ENCODE assay signal across 14 cellular contexts in the genomic region with DNA sequence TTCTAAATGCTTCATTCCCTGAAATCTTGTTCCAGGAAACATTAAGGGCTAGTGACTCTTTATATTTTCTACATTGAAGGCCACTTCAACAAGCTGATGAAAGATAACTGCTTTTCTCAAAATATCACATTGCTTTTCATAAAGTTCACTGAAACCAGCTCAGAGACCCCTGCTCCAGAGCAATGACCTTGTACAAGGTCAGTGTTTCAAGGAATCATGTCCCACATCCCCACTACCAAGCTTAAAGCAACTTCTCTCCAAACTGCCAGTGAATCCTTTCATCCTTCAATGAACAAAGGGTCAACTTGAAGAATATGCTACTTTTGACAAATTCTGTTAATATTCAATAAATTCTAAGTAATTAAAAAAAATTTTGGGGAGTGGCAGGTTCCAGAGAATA. TPM values are rescaled to one million over a fixed set of nuclear protein-coding genes. Genes with fewer than 3 reads are reported as not detected.
DNase-seq lines count a peak whose midpoint lies in the region; ATAC-seq and TF ChIP-seq lines count a peak whose summit lies in the region.
"Had no signal": no experiment of that assay in that cellular context is flagged by ENCODE, and none has a peak within 500 bp of the region (broad histone marks: within the 10 kb centered on the region; RNA-seq: fewer than 3 reads in every experiment).

No MANE protein-coding gene starts in this region.

- peaks cover 49% of the 10 kb centered on the region for H3K4me1 Mint-ChIP-seq in activated naive CD4-positive, alpha-beta T cell treated with anti-CD3 and anti-CD28 coated beads for 36 hours (ENCODE audit: low read depth)
- peaks cover 58% of the 10 kb centered on the region for H3K4me1 Mint-ChIP-seq in activated CD8-positive, alpha-beta T cell treated with anti-CD3 and anti-CD28 coated beads, Interleukin-2, amount 10 ng/mL, durations not matched to agents 7 days and 5 days (ENCODE audit: low read depth)
- H3K4me1 Mint-ChIP-seq: stimulated activated memory B cell treated with anti-CD40 and anti-IgM and Interleukin-4, amounts not matched to agents 10 μg/mL and 1 μg/mL and 100 μg/mL, for 72 hours had no signal

- CTCF ChIA-PET in activated naive CD4-positive, alpha-beta T cell treated with anti-CD3 and anti-CD28 coated beads for 36 hours (lab: Charles Lee) = interaction anchor here (0.9 to 4.5 kb wide), 8 partner anchors 9 to 350 kb away, joined by 3 to 38 read pairs (median 4); partner anchors contain the start of genes DNAJC18 and MZB1
- CTCF ChIA-PET in activated CD8-positive, alpha-beta T cell treated with anti-CD3 and anti-CD28 coated beads, Interleukin-2, amount 10 ng/mL, durations not matched to agents 7 days and 5 days (lab: Charles Lee) = interaction anchor here (1.1 to 18.4 kb wide), 4 partner anchors 12 to 159 kb away, joined by 3 to 538 read pairs (median 6); partner anchors contain the start of genes PROB1 and SPATA24

- H3K4me1 ChIP-seq in right cardiac atrium (ENCODE audit: control insufficient read depth, insufficient read depth, low read length) (peaks cover 12% of the 10 kb centered on the region), suprapubic skin (peaks cover 34% of the 10 kb centered on the region), stomach (peaks cover 5 to 47% (median 26%) of the 10 kb centered on the region in 4 donors)

- no peaks in the 10 kb centered on the region for H3K27me3 Mint-ChIP-seq in activated naive CD4-positive, alpha-beta T cell treated with anti-CD3 and anti-CD28 coated beads for 36 hours (ENCODE audit: low read depth)
- no peaks in the 10 kb centered on the region for H3K27me3 Mint-ChIP-seq in activated CD8-positive, alpha-beta T cell treated with anti-CD3 and anti-CD28 coated beads, Interleukin-2, amount 10 ng/mL, durations not matched to agents 7 days and 5 days (ENCODE audit: low read depth)
- H3K27me3 Mint-ChIP-seq: stimulated activated memory B cell treated with anti-CD40 and anti-IgM and Interleukin-4, amounts not matched to agents 10 μg/mL and 1 μg/mL and 100 μg/mL, for 72 hours had no signal

- POLR2A ChIA-PET in activated CD8-positive, alpha-beta T cell treated with anti-CD3 and anti-CD28 coated beads, Interleukin-2, amount 10 ng/mL, durations not matched to agents 7 days and 5 days (lab: Charles Lee) = interaction anchor here (0.8 to 1.8 kb wide), 6 partner anchors 10 to 148 kb away, joined by 3 to 9 read pairs (median 3); partner anchors contain the start of gene MATR3

- H3K36me3 ChIP-seq in suprapubic skin (peaks cover 10% of the 10 kb centered on the region), stomach (peaks cover 5 to 50% (median 41%) of the 10 kb centered on the region in 4 donors)

- H3K9me3 Mint-ChIP-seq in activated naive CD4-positive, alpha-beta T cell treated with anti-CD3 and anti-CD28 coated beads for 36 hours = no peaks in the 10 kb centered on the region
- no peaks in the 10 kb centered on the region for H3K9me3 Mint-ChIP-seq in activated CD8-positive, alpha-beta T cell treated with anti-CD3 and anti-CD28 coated beads, Interleukin-2, amount 10 ng/mL, durations not matched to agents 7 days and 5 days (ENCODE audit: insufficient read depth)
- H3K9me3 Mint-ChIP-seq: stimulated activated memory B cell treated with anti-CD40 and anti-IgM and Interleukin-4, amounts not matched to agents 10 μg/mL and 1 μg/mL and 100 μg/mL, for 72 hours had no signal

- no peak for DNase-seq in activated naive CD4-positive, alpha-beta T cell treated with anti-CD3 and anti-CD28 coated beads for 36 hours
- DNase-seq in activated naive CD4-positive, alpha-beta T cell (lab: John Stamatoyannopoulos, UW) = no peak
- no peak for DNase-seq in activated CD8-positive, alpha-beta T cell treated with anti-CD3 and anti-CD28 coated beads, Interleukin-2, amount 10 ng/mL, durations not matched to agents 7 days and 5 days
- DNase-seq in right cardiac atrium = no peak
- DNase-seq in suprapubic skin (ENCODE audit: low spot score in 2 of 2) = no peak
- no peak for DNase-seq in KBM-7
- no peak for DNase-seq in stomach
- DNase-seq: Calu3; stimulated activated CD4-positive, alpha-beta T cell treated with anti-CD3 and anti-CD28 coated beads, Interleukin-4, amount 100 ng/mL, for 4 hours had no signal

- H3K4me3 ChIP-seq in right cardiac atrium (ENCODE audit: low read length) = no peak overlapping the region
- no peak overlapping the region for H3K4me3 ChIP-seq in suprapubic skin
- no peak overlapping the region for H3K4me3 ChIP-seq in stomach

- no peak for TF ChIP-seq EP300 in suprapubic skin (IDR thresholded peaks at IDR 0.05)
- TF ChIP-seq EP300 in stomach (IDR thresholded peaks at IDR 0.05) = no peak

- no peak for TF ChIP-seq CTCF in suprapubic skin (IDR thresholded peaks at IDR 0.05)
- TF ChIP-seq CTCF in stomach (IDR thresholded peaks at IDR 0.05) = no peak

- peak; percentile 28 for ATAC-seq in activated CD8-positive, alpha-beta T cell treated with anti-CD3 and anti-CD28 coated beads, Interleukin-2, amount 10 ng/mL, durations not matched to agents 7 days and 5 days
- ATAC-seq in right cardiac atrium (no peak), HG03460 (IDR thresholded peaks at IDR 0.05; ENCODE audit: unreplicated experiment) (no peak)
- ATAC-seq: stimulated activated memory B cell treated with anti-CD40 and anti-IgM and Interleukin-4, amounts not matched to agents 10 μg/mL and 1 μg/mL and 100 μg/mL, for 72 hours had no signal

- peak overlapping the region; percentile 90 for H3K27ac Mint-ChIP-seq in activated naive CD4-positive, alpha-beta T cell treated with anti-CD3 and anti-CD28 coated beads for 36 hours
- H3K27ac Mint-ChIP-seq in activated CD8-positive, alpha-beta T cell treated with anti-CD3 and anti-CD28 coated beads, Interleukin-2, amount 10 ng/mL, durations not matched to agents 7 days and 5 days = peak overlapping the region; percentile 80
- H3K27ac Mint-ChIP-seq: stimulated activated memory B cell treated with anti-CD40 and anti-IgM and Interleukin-4, amounts not matched to agents 10 μg/mL and 1 μg/mL and 100 μg/mL, for 72 hours had no signal

- in situ Hi-C loops in KBM-7 (cut with MboI; ENCODE audit: low pct_unique_long_range_greater_than_20kb, low sequenced_read_pairs) = no loop called here

- H3K27me3 ChIP-seq in right cardiac atrium (ENCODE audit: control insufficient read depth, insufficient read depth) (no peaks in the 10 kb centered on the region), suprapubic skin (no peaks in the 10 kb centered on the region), stomach (no peaks in the 10 kb centered on the region)

- H3K36me3 Mint-ChIP-seq in activated naive CD4-positive, alpha-beta T cell treated with anti-CD3 and anti-CD28 coated beads for 36 hours (ENCODE audit: low read depth) = peaks cover 17% of the 10 kb centered on the region
- peaks cover 9% of the 10 kb centered on the region for H3K36me3 Mint-ChIP-seq in activated CD8-positive, alpha-beta T cell treated with anti-CD3 and anti-CD28 coated beads, Interleukin-2, amount 10 ng/mL, durations not matched to agents 7 days and 5 days (ENCODE audit: low read depth)

- H3K4me3 Mint-ChIP-seq in activated naive CD4-positive, alpha-beta T cell treated with anti-CD3 and anti-CD28 coated beads for 36 hours = peak overlapping the region; percentile 35
- peak overlapping the region; percentile 34 for H3K4me3 Mint-ChIP-seq in activated CD8-positive, alpha-beta T cell treated with anti-CD3 and anti-CD28 coated beads, Interleukin-2, amount 10 ng/mL, durations not matched to agents 7 days and 5 days
- H3K4me3 Mint-ChIP-seq: stimulated activated memory B cell treated with anti-CD40 and anti-IgM and Interleukin-4, amounts not matched to agents 10 μg/mL and 1 μg/mL and 100 μg/mL, for 72 hours had no signal

- TF ChIP-seq POLR2A in suprapubic skin (IDR thresholded peaks at IDR 0.05) (no peak), stomach (IDR thresholded peaks at IDR 0.05) (no peak)

- H3K27ac ChIP-seq in right cardiac atrium (ENCODE audit: low read length) (peak overlapping the region; percentile 84), suprapubic skin (peak overlapping the region; percentile 62), stomach (peak overlapping the region in 1 of 5 donors; percentile 68)

- H3K9me3 ChIP-seq in right cardiac atrium (ENCODE audit: control insufficient read depth, low read length) (no peaks in the 10 kb centered on the region), suprapubic skin (no peaks in the 10 kb centered on the region), stomach (no peaks in the 10 kb centered on the region)

- intact Hi-C loops in activated naive CD4-positive, alpha-beta T cell treated with anti-CD3 and anti-CD28 coated beads for 36 hours (cut with micrococcal nuclease) = loop anchor here (1.0 to 5.0 kb wide), 7 partner anchors 31 to 331 kb away; no protein-coding TSS in a partner anchor
- intact Hi-C loops in right cardiac atrium (cut with DNase I) = loop anchor here in 1 of 4 donors (2.0 to 10.0 kb wide), 2 partner anchors 23 to 349 kb away; no protein-coding TSS in a partner anchor
- intact Hi-C loops in stomach (cut with DNase I; ENCODE audit: low total_unique reads) = no loop called here

RNA-seq across cellular contexts. Expression of gene SPATA24, which starts 12.0 kb away (rescaled TPM):
- total RNA-seq in activated naive CD4-positive, alpha-beta T cell treated with anti-CD3 and anti-CD28 coated beads for 36 hours = 1 to 10 TPM; 6.0 to 7.4 TPM
- 1 to 10 TPM; 3.8 to 4.0 TPM for total RNA-seq in activated CD8-positive, alpha-beta T cell treated with anti-CD3 and anti-CD28 coated beads, Interleukin-2, amount 10 ng/mL, durations not matched to agents 7 days and 5 days
- 10 to 100 TPM in 3 of 4 donors, 1 to 10 TPM in 1; 9.8 to 25.4 (median 14.4) TPM for total RNA-seq in right cardiac atrium
- 34.6 TPM for polyA plus RNA-seq in right cardiac atrium
- total RNA-seq in suprapubic skin = 1 to 10 TPM in 3 of 4 donors, not detected in 1; 1.3 to 2.2 (median 1.4) TPM
- total RNA-seq in stomach = 1 to 10 TPM in 1 of 5 donors, under 1 TPM in 1, not detected in 3; 0.92 to 3.6 TPM
- 10 to 100 TPM in 1 of 3 donors, 1 to 10 TPM in 2; 5.4 to 10.1 (median 8.6) TPM for polyA plus RNA-seq in stomach

RNA-seq across cellular contexts. Expression of gene PROB1, which starts 21.0 kb away (rescaled TPM):
- 1 to 10 TPM; 1.1 to 1.2 TPM for total RNA-seq in activated naive CD4-positive, alpha-beta T cell treated with anti-CD3 and anti-CD28 coated beads for 36 hours
- 1 to 10 TPM; 5.2 to 6.2 TPM for total RNA-seq in activated CD8-positive, alpha-beta T cell treated with anti-CD3 and anti-CD28 coated beads, Interleukin-2, amount 10 ng/mL, durations not matched to agents 7 days and 5 days
- total RNA-seq in right cardiac atrium = 10 to 100 TPM; 24.8 to 38.5 (median 33.0) TPM
- 22.2 TPM for polyA plus RNA-seq in right cardiac atrium
- under 1 TPM; 0.08 to 0.44 (median 0.35) TPM for total RNA-seq in suprapubic skin
- under 1 TPM in 2 of 5 donors, not detected in 3; 0.73 to 0.89 TPM for total RNA-seq in stomach
- polyA plus RNA-seq in stomach = under 1 TPM; 0.55 to 0.76 (median 0.56) TPM

RNA-seq across cellular contexts. Expression of gene DNAJC18, which starts 23.5 kb away (rescaled TPM):
- 10 to 100 TPM; 18.1 to 18.8 TPM for total RNA-seq in activated naive CD4-positive, alpha-beta T cell treated with anti-CD3 and anti-CD28 coated beads for 36 hours
- total RNA-seq in activated CD8-positive, alpha-beta T cell treated with anti-CD3 and anti-CD28 coated beads, Interleukin-2, amount 10 ng/mL, durations not matched to agents 7 days and 5 days = 1 to 10 TPM; 3.7 to 5.4 TPM
- total RNA-seq in right cardiac atrium (10 to 100 TPM; 14.0 to 24.9 (median 15.2) TPM), suprapubic skin (1 to 10 TPM; 2.2 to 7.2 (median 2.9) TPM), stomach (10 to 100 TPM in 1 of 5 donors, 1 to 10 TPM in 1, under 1 TPM in 2, not detected in 1; under 0.01 to 12.1 (median 1.6) TPM)
- polyA plus RNA-seq in right cardiac atrium (5.6 TPM), stomach (1 to 10 TPM; 1.8 to 4.1 (median 2.7) TPM)

RNA-seq across cellular contexts. Expression of gene MZB1, which starts 26.2 kb away (rescaled TPM):
- 1 to 10 TPM; 2.0 to 2.8 TPM for total RNA-seq in activated naive CD4-positive, alpha-beta T cell treated with anti-CD3 and anti-CD28 coated beads for 36 hours
- 10 to 100 TPM; 19.0 to 19.9 TPM for total RNA-seq in activated CD8-positive, alpha-beta T cell treated with anti-CD3 and anti-CD28 coated beads, Interleukin-2, amount 10 ng/mL, durations not matched to agents 7 days and 5 days
- total RNA-seq in right cardiac atrium (1 to 10 TPM in 2 of 4 donors, under 1 TPM in 2; 0.70 to 1.8 (median 1.1) TPM), suprapubic skin (not detected), stomach (10 to 100 TPM in 1 of 5 donors, 1 to 10 TPM in 3, not detected in 1; 1.1 to 15.8 (median 1.5) TPM)
- polyA plus RNA-seq in right cardiac atrium (0.38 TPM), stomach (10 to 100 TPM in 2 of 3 donors, 1 to 10 TPM in 1; 7.6 to 14.1 (median 11.1) TPM)
- total RNA-seq: Calu3, renal cortical epithelial cell had no signal
- polyA plus RNA-seq: AG04450 had no signal

RNA-seq across cellular contexts. Expression of gene SLC23A1, which starts 32.8 kb away (rescaled TPM):
- total RNA-seq in activated naive CD4-positive, alpha-beta T cell treated with anti-CD3 and anti-CD28 coated beads for 36 hours = under 1 TPM in 1 of 2 experiments, not detected in 1; 0.62 TPM
- total RNA-seq in activated CD8-positive, alpha-beta T cell treated with anti-CD3 and anti-CD28 coated beads, Interleukin-2, amount 10 ng/mL, durations not matched to agents 7 days and 5 days = 1 to 10 TPM; 1.2 to 1.5 TPM
- total RNA-seq in right cardiac atrium = not detected
- polyA plus RNA-seq in right cardiac atrium = 0.18 TPM
- total RNA-seq in suprapubic skin = 1 to 10 TPM in 3 of 4 donors, not detected in 1; 2.3 to 6.4 (median 3.0) TPM
- total RNA-seq in stomach = under 1 TPM in 1 of 5 donors, not detected in 4; 0.37 TPM
- polyA plus RNA-seq in stomach = not detected
- total RNA-seq: cerebellum had no signal
- polyA plus RNA-seq: AG04450 had no signal
